ENCODE assay signal across 12 cellular contexts in the genomic region with DNA sequence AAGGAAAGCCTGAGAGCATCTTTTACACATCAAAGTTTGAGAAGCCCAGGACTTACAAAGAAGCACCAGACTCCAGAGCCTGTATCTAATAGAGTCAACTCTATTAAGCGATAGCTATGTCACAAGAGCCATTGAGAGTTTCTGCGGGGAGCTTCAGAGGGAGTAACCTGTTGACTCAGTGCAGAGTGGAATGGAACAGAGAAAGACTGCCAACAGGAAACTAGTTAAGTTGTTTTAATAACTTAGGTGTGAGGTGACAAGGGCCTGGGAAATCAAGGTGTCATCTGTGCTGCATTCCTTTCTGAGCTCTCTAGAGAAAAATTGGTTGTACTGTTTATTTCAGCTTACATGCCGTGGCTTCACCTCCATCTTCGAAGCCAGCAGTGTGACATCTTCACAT.
DNase-seq lines count a peak whose midpoint lies in the region; ATAC-seq and TF ChIP-seq lines count a peak whose summit lies in the region.
"Had no signal": no experiment of that assay in that cellular context is flagged by ENCODE, and none has a peak within 500 bp of the region (broad histone marks: within the 10 kb centered on the region; RNA-seq: fewer than 3 reads in every experiment).

No MANE protein-coding gene starts in this region.

- TF ChIP-seq EP300 in upper lobe of left lung (IDR thresholded peaks at IDR 0.05) = peak in 1 of 4 donors; percentile 44

- H3K4me3 ChIP-seq in mucosa of descending colon (no peak overlapping the region), upper lobe of left lung (no peak overlapping the region)

- WGBS in upper lobe of left lung, 2 donors = 61 to 71% methylated on average over 4 of the region's 4 CpGs

- H3K27me3 Mint-ChIP-seq in MCF 10A (ENCODE audit: insufficient read depth, unreplicated experiment) = peaks cover 71% of the 10 kb centered on the region
- no peaks in the 10 kb centered on the region for H3K27me3 Mint-ChIP-seq in Calu3 (ENCODE audit: unreplicated experiment)

- DNase-seq in NCI-H510A (lab: John Stamatoyannopoulos, UW) (peak; percentile 57), left colon (no peak), mucosa of descending colon (peak in 1 of 3 donors; percentile 16), upper lobe of left lung (peak in 1 of 2 donors; percentile 58), MCF 10A (ENCODE audit: unreplicated experiment) (no peak), left lobe of liver (ENCODE audit: low spot score) (no peak), Calu3 (no peak)
- DNase-seq: CD8-positive, alpha-beta T cell; COR-L47; HCEC 1CT; HFFc6 had no signal

- no peaks in the 10 kb centered on the region for H3K36me3 Mint-ChIP-seq in MCF 10A (ENCODE audit: insufficient read depth, unreplicated experiment)
- H3K36me3 Mint-ChIP-seq in Calu3 (ENCODE audit: insufficient read depth, unreplicated experiment) = no peaks in the 10 kb centered on the region
- H3K36me3 Mint-ChIP-seq: CD14-positive monocyte; CD8-positive, alpha-beta T cell had no signal

- CTCF ChIA-PET in MCF 10A (lab: Yijun Ruan, JAX) = interaction anchor here (1.3 kb wide), 1 partner anchor 73 kb away, joined by 4 read pairs; no protein-coding TSS in a partner anchor
- CTCF ChIA-PET in Calu3 (lab: Charles Lee) = no interaction called here

- BruUV-seq in MCF 10A (replicated peaks; lab: Mats Ljungman, UMichigan) (no TSS peak), Calu3 (replicated peaks; lab: Mats Ljungman, UMichigan) (no TSS peak)

- H3K4me1 ChIP-seq in mucosa of descending colon (ENCODE audit: low read depth) = no peaks in the 10 kb centered on the region
- peaks cover 0 to 8% (median 3%) of the 10 kb centered on the region in 4 donors for H3K4me1 ChIP-seq in upper lobe of left lung

- no peak overlapping the region for H3K27ac Mint-ChIP-seq in MCF 10A (ENCODE audit: low read depth, unreplicated experiment)
- H3K27ac Mint-ChIP-seq in Calu3 (ENCODE audit: unreplicated experiment) = no peak overlapping the region
- H3K27ac Mint-ChIP-seq: CD14-positive monocyte; CD8-positive, alpha-beta T cell; HFFc6 had no signal

- H3K4me1 Mint-ChIP-seq in MCF 10A (ENCODE audit: insufficient read depth, unreplicated experiment) (no peaks in the 10 kb centered on the region), Calu3 (ENCODE audit: low read depth, unreplicated experiment) (no peaks in the 10 kb centered on the region)
- H3K4me1 Mint-ChIP-seq: CD14-positive monocyte had no signal

- H3K36me3 ChIP-seq in mucosa of descending colon (ENCODE audit: low read depth) (no peaks in the 10 kb centered on the region), upper lobe of left lung (no peaks in the 10 kb centered on the region)

- TF ChIP-seq CTCF in mucosa of descending colon (IDR thresholded peaks at IDR 0.05) (no peak), upper lobe of left lung (IDR thresholded peaks at IDR 0.05) (no peak), MCF 10A (IDR thresholded peaks at IDR 0.05; ENCODE audit: unreplicated experiment) (no peak), Calu3 (IDR thresholded peaks at IDR 0.05; ENCODE audit: unreplicated experiment) (no peak)

- H3K4me3 Mint-ChIP-seq in MCF 10A (ENCODE audit: unreplicated experiment) = no peak overlapping the region
- H3K4me3 Mint-ChIP-seq in Calu3 (ENCODE audit: low read depth, unreplicated experiment) = no peak overlapping the region
- H3K4me3 Mint-ChIP-seq: CD14-positive monocyte; CD8-positive, alpha-beta T cell; HFFc6 had no signal

- ATAC-seq in left colon (peak; percentile 63), mucosa of descending colon (peak; percentile 80), upper lobe of left lung (ENCODE audit: low FRiP score in 2 of 2) (peak; percentile 68 to 87), left lobe of liver (no peak)
- ATAC-seq: CD8-positive, alpha-beta T cell had no signal

- no peak for TF ChIP-seq POLR2A in upper lobe of left lung (IDR thresholded peaks at IDR 0.05)

- intact Hi-C loops in left colon (cut with DNase I, micrococcal nuclease) = no loop called here
- intact Hi-C loops in mucosa of descending colon (cut with DNase I, micrococcal nuclease) = no loop called here
- intact Hi-C loops in MCF 10A (cut with micrococcal nuclease) = no loop called here
- intact Hi-C loops in Calu3 (cut with micrococcal nuclease; ENCODE audit: unreplicated experiment) = no loop called here

- no peaks in the 10 kb centered on the region for H3K9me3 ChIP-seq in mucosa of descending colon
- no peaks in the 10 kb centered on the region for H3K9me3 ChIP-seq in upper lobe of left lung

- peak overlapping the region in 3 of 4 donors; percentile 55 to 72 (median 59) for H3K27ac ChIP-seq in upper lobe of left lung

- H3K9me3 Mint-ChIP-seq in MCF 10A (ENCODE audit: unreplicated experiment) (no peaks in the 10 kb centered on the region), Calu3 (ENCODE audit: low read depth, unreplicated experiment) (peaks cover 13% of the 10 kb centered on the region)

- H3K27me3 ChIP-seq in upper lobe of left lung = no peaks in the 10 kb centered on the region

- POLR2A ChIA-PET in MCF 10A (lab: Yijun Ruan, JAX) = interaction anchor here (0.6 kb wide), 1 partner anchor 160 kb away, joined by 3 read pairs; no protein-coding TSS in a partner anchor
